Comparison of ENCODE assay signal across 18 cellular contexts in the genomic region with DNA sequence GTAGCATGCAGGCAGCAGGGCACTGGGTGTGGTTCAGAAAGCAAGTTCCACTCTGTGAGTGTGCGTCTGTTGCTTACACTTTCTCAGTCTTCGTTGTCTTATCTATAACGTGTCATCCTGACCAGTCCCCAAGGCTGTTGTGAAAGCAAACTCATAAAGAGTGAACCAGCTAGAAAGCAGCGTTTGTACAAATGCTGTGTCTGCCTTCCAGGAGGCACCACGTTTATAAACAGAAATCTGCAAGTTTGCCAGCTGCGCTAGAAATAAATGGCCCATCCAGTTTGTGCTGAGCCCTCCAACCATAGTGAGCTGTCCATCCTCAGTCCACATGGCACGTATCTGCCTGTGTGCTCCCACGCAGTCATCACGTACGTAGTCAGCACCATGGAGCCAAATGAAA.
DNase-seq lines count a peak whose midpoint lies in the region; ATAC-seq and TF ChIP-seq lines count a peak whose summit lies in the region.
"Had no signal": no experiment of that assay in that cellular context is flagged by ENCODE, and none has a peak within 500 bp of the region (broad histone marks: within the 10 kb centered on the region; RNA-seq: fewer than 3 reads in every experiment).

No MANE protein-coding gene starts in this region.

- TF ChIP-seq CTCF in sigmoid colon (IDR thresholded peaks at IDR 0.05), result no peak
- TF ChIP-seq CTCF in GM13976 (IDR thresholded peaks at IDR 0.05; ENCODE audit: borderline replicate concordance, control extremely low read depth, extremely low read depth, insufficient read depth, missing control alignments), result no peak

- 46 to 68% methylated on average over 10 of the region's 10 CpGs for WGBS in sigmoid colon, 2 donors

- in situ Hi-C loops in GM13976 (cut with MboI; ENCODE audit: low sequenced_read_pairs, unreplicated experiment), result no loop called here

- H3K27me3 ChIP-seq in sigmoid colon, result no peaks in the 10 kb centered on the region
- H3K27me3 ChIP-seq in H7 (ENCODE audit: control insufficient read depth, insufficient read depth, low read length), result no peaks in the 10 kb centered on the region

- DNase-seq in AG08396 (ENCODE audit: low spot score), result peak; percentile 29
- DNase-seq in M059J (ENCODE audit: low read depth), result peak; percentile 44
- peak; percentile 66 for DNase-seq in fibroblast of peridontal ligament (ENCODE audit: extremely low read depth)
- peak; percentile 40 for DNase-seq in sigmoid colon
- no peak for DNase-seq in activated T-cell treated with anti-CD3 and anti-CD28 coated beads for 4 hours
- DNase-seq in H7, result no peak
- no peak for DNase-seq in GM13976 (ENCODE audit: low spot score)
- DNase-seq: activated CD8-positive, alpha-beta T cell treated with anti-CD3 and anti-CD28 coated beads, Interleukin-2, amount 10 ng/mL, durations not matched to agents 7 days and 5 days; activated naive CD8-positive, alpha-beta T cell treated with anti-CD3 and anti-CD28 coated beads, Interleukin-2, amount 50 U/mL, for 24 hours; H9; lower lobe of right lung; naive thymus-derived CD4-positive, alpha-beta T cell; NCI-H1048; NCI-H774; psoas muscle; stimulated activated naive CD8-positive, alpha-beta T cell treated with anti-CD3 and anti-CD28 coated beads, Interleukin-15, amount 100 ng/mL, for 72 hours; SW 1271 had no signal

- ATAC-seq in HG02610 (IDR thresholded peaks at IDR 0.05; ENCODE audit: unreplicated experiment), result no peak
- ATAC-seq: activated CD8-positive, alpha-beta T cell treated with anti-CD3 and anti-CD28 coated beads, Interleukin-2, amount 10 ng/mL, durations not matched to agents 7 days and 5 days; activated naive CD8-positive, alpha-beta T cell treated with anti-CD3 and anti-CD28 coated beads, Interleukin-2, amount 50 U/mL, for 24 hours; lower lobe of right lung; naive thymus-derived CD4-positive, alpha-beta T cell; psoas muscle; stimulated activated naive CD8-positive, alpha-beta T cell treated with anti-CD3 and anti-CD28 coated beads, Interleukin-15, amount 100 ng/mL, for 72 hours had no signal

- no peaks in the 10 kb centered on the region for H3K9me3 ChIP-seq in sigmoid colon
- H3K9me3 ChIP-seq: lower lobe of right lung had no signal

- no peak for TF ChIP-seq POLR2A in sigmoid colon (IDR thresholded peaks at IDR 0.05)

- peaks cover 0 to 9% (median 0%) of the 10 kb centered on the region in 4 donors for H3K4me1 ChIP-seq in sigmoid colon
- H3K4me1 ChIP-seq: lower lobe of right lung, psoas muscle had no signal

- H3K36me3 ChIP-seq in sigmoid colon, result no peaks in the 10 kb centered on the region
- H3K36me3 ChIP-seq in H7 (replicated peaks; ENCODE audit: control insufficient read depth, insufficient read depth, low read length), result no peaks in the 10 kb centered on the region
- H3K36me3 ChIP-seq: lower lobe of right lung had no signal

- H3K4me3 ChIP-seq in sigmoid colon, result no peak overlapping the region
- H3K4me3 ChIP-seq in H7 (ENCODE audit: insufficient read depth, low read depth, low read length), result no peak overlapping the region
- H3K4me3 ChIP-seq: lower lobe of right lung, psoas muscle had no signal

- no peak for TF ChIP-seq EP300 in sigmoid colon (IDR thresholded peaks at IDR 0.05)

- no peak overlapping the region for H3K27ac ChIP-seq in sigmoid colon
- H3K27ac ChIP-seq: lower lobe of right lung, psoas muscle had no signal

- intact Hi-C loops in sigmoid colon (cut with DNase I), result loop anchor here (10.0 kb wide), 1 partner anchor 65 kb away; no protein-coding TSS in a partner anchor

Comparison
In these comparisons a context has a peak if more than half of its experiments do, and no peak if none do; other contexts are left out.
1. DNase-seq: peak in AG08396 (single experiment), M059J (single experiment), fibroblast of peridontal ligament (single experiment) and sigmoid colon (single experiment); none in activated T-cell treated with anti-CD3 and anti-CD28 coated beads for 4 hours (single experiment), H7 (single experiment) and GM13976 (single experiment).